19 cellular contexts compared by ENCODE assay signal in genomic region chr5:126614189-126614588, GRCh38. TPM values are rescaled to one million over a fixed set of nuclear protein-coding genes. Genes with fewer than 3 reads are reported as not detected.
DNase-seq lines count a peak whose midpoint lies in the region; ATAC-seq and TF ChIP-seq lines count a peak whose summit lies in the region.
"Had no signal": no experiment of that assay in that cellular context is flagged by ENCODE, and none has a peak within 500 bp of the region (broad histone marks: within the 10 kb centered on the region; RNA-seq: fewer than 3 reads in every experiment).

No MANE protein-coding gene starts in this region.

- no peak for DNase-seq in activated T-cell treated with anti-CD3 and anti-CD28 coated beads, Interleukin-2, amount 50 U/mL, for 72 hours
- DNase-seq in activated T-cell treated with anti-CD3 and anti-CD28 coated beads for 4 hours (no peak), HFFc6 (no peak), OCI-LY7 (ENCODE audit: low spot score) (peak; percentile 43)
- DNase-seq in stimulated activated naive CD8-positive, alpha-beta T cell treated with anti-CD3 and anti-CD28 coated beads, Interleukin-15, amount 100 ng/mL, for 72 hours, result no peak
- DNase-seq: DMS53; Karpas-422; NCI-H1048; NCI-H146; NCI-H2081 treated with DMSO at 0.1 percent for 48 hours; NCI-H2227 treated with DMSO at 0.1 percent for 48 hours; NCI-H526 treated with DMSO at 0.1 percent for 48 hours; NK-92 treated with Interleukin-12 subunit alpha and Interleukin-12 subunit beta, amount 100 ng/mL, for 24 hours; SK-N-SH had no signal

- POLR2A ChIA-PET in OCI-LY7 (lab: Charles Lee), result interaction anchor here (1.2 to 4.4 kb wide), 4 partner anchors 9 to 164 kb away, joined by 4 to 41 read pairs (median 8); partner anchors contain the start of gene LMNB1

- H3K4me3 ChIP-seq in OCI-LY7 (ENCODE audit: low read depth, low read length, poor library complexity, severe bottlenecking), result peak overlapping the region; percentile 54
- H3K4me3 ChIP-seq: A549 had no signal

- no peaks in the 10 kb centered on the region for H4K20me1 ChIP-seq in OCI-LY7 (ENCODE audit: insufficient read depth, low read length)

- H3K27me3 Mint-ChIP-seq in activated T-cell treated with anti-CD3 and anti-CD28 coated beads, Interleukin-2, amount 50 U/mL, for 72 hours (ENCODE audit: low read depth), result no peaks in the 10 kb centered on the region
- H3K27me3 Mint-ChIP-seq in HFFc6 (ENCODE audit: insufficient read depth), result no peaks in the 10 kb centered on the region
- no peaks in the 10 kb centered on the region for H3K27me3 Mint-ChIP-seq in stimulated activated naive CD8-positive, alpha-beta T cell treated with anti-CD3 and anti-CD28 coated beads, Interleukin-15, amount 100 ng/mL, for 72 hours

- CTCF ChIA-PET in OCI-LY7 (lab: Charles Lee; ENCODE audit: unreplicated experiment), result no interaction called here

- peaks cover 78% of the 10 kb centered on the region for H3K4me1 ChIP-seq in OCI-LY7 (ENCODE audit: insufficient read depth, low read length, poor library complexity, severe bottlenecking)
- H3K4me1 ChIP-seq: A549 had no signal

- peak overlapping the region; percentile 74 for H3K4me2 ChIP-seq in OCI-LY7 (ENCODE audit: low read length)
- H3K4me2 ChIP-seq: A549, SK-N-SH had no signal

- no peaks in the 10 kb centered on the region for H3K9me3 ChIP-seq in OCI-LY7 (ENCODE audit: low read length)
- H3K9me3 ChIP-seq: A549, SK-N-SH had no signal

- H3K36me3 Mint-ChIP-seq in activated T-cell treated with anti-CD3 and anti-CD28 coated beads, Interleukin-2, amount 50 U/mL, for 72 hours (ENCODE audit: insufficient read depth in 2 of 2), result peaks cover 3 to 21% of the 10 kb centered on the region in 2 donors
- peaks cover 24% of the 10 kb centered on the region for H3K36me3 Mint-ChIP-seq in HFFc6 (ENCODE audit: low read depth)

- BruUV-seq in OCI-LY7 (replicated peaks; lab: Mats Ljungman, UMichigan), result no TSS peak

- no peak for ATAC-seq in activated T-cell treated with anti-CD3 and anti-CD28 coated beads, Interleukin-2, amount 50 U/mL, for 72 hours (replicated peaks in 1 of 2)
- no peak for ATAC-seq in stimulated activated naive CD8-positive, alpha-beta T cell treated with anti-CD3 and anti-CD28 coated beads, Interleukin-15, amount 100 ng/mL, for 72 hours
- ATAC-seq in GM18858 (IDR thresholded peaks at IDR 0.05; ENCODE audit: unreplicated experiment) (no peak), HG02623 (IDR thresholded peaks at IDR 0.05; ENCODE audit: unreplicated experiment) (no peak)
- ATAC-seq: A549, HepG2 had no signal

- peak overlapping the region; percentile 97 for H3K27ac ChIP-seq in OCI-LY7 (ENCODE audit: low read depth, low read length, poor library complexity, severe bottlenecking)
- H3K27ac ChIP-seq: A549, C4-2B had no signal

- H3K9me2 ChIP-seq in OCI-LY7 (ENCODE audit: insufficient read depth, low read length), result no peaks in the 10 kb centered on the region
- H3K9me2 ChIP-seq: SK-N-SH had no signal

- peaks cover 93% of the 10 kb centered on the region for H3K79me2 ChIP-seq in OCI-LY7 (ENCODE audit: insufficient read depth, low read depth, low read length)

- intact Hi-C loops in OCI-LY7 (cut with micrococcal nuclease; ENCODE audit: unreplicated experiment), result loop anchor here (10.0 kb wide), 1 partner anchor 1699 kb away; no protein-coding TSS in a partner anchor

- no peak overlapping the region for H3K4me3 Mint-ChIP-seq in activated T-cell treated with anti-CD3 and anti-CD28 coated beads, Interleukin-2, amount 50 U/mL, for 72 hours
- no peak overlapping the region for H3K4me3 Mint-ChIP-seq in HFFc6
- no peak overlapping the region for H3K4me3 Mint-ChIP-seq in stimulated activated naive CD8-positive, alpha-beta T cell treated with anti-CD3 and anti-CD28 coated beads, Interleukin-15, amount 100 ng/mL, for 72 hours

- TF ChIP-seq CTCF in HFFc6 (IDR thresholded peaks at IDR 0.05) (no peak), OCI-LY7 (conservative IDR thresholded peaks at IDR 0.05; ENCODE audit: low read length) (no peak)

- H3K27ac Mint-ChIP-seq in activated T-cell treated with anti-CD3 and anti-CD28 coated beads, Interleukin-2, amount 50 U/mL, for 72 hours, result peak overlapping the region; percentile 85
- 0 out of 2 replicates have a peak overlapping the region, but pooled peaks have one; percentile 36 for H3K27ac Mint-ChIP-seq in HFFc6
- peak overlapping the region; percentile 40 to 44 for H3K27ac Mint-ChIP-seq in stimulated activated naive CD8-positive, alpha-beta T cell treated with anti-CD3 and anti-CD28 coated beads, Interleukin-15, amount 100 ng/mL, for 72 hours

- no peak overlapping the region for H2AFZ ChIP-seq in OCI-LY7 (ENCODE audit: low read length)

- peaks cover 49% of the 10 kb centered on the region for H3K4me1 Mint-ChIP-seq in activated T-cell treated with anti-CD3 and anti-CD28 coated beads, Interleukin-2, amount 50 U/mL, for 72 hours (ENCODE audit: low read depth)
- H3K4me1 Mint-ChIP-seq in HFFc6 (ENCODE audit: low read depth), result peaks cover 6% of the 10 kb centered on the region; the same call in 1 of the 2 replicates
- H3K4me1 Mint-ChIP-seq in stimulated activated naive CD8-positive, alpha-beta T cell treated with anti-CD3 and anti-CD28 coated beads, Interleukin-15, amount 100 ng/mL, for 72 hours, result peaks cover 42% of the 10 kb centered on the region

- H3K36me3 ChIP-seq in OCI-LY7 (ENCODE audit: insufficient read depth, low read length), result peaks cover 90% of the 10 kb centered on the region

- no peaks in the 10 kb centered on the region for H3K9me3 Mint-ChIP-seq in activated T-cell treated with anti-CD3 and anti-CD28 coated beads, Interleukin-2, amount 50 U/mL, for 72 hours
- no peaks in the 10 kb centered on the region for H3K9me3 Mint-ChIP-seq in HFFc6
- no peaks in the 10 kb centered on the region for H3K9me3 Mint-ChIP-seq in stimulated activated naive CD8-positive, alpha-beta T cell treated with anti-CD3 and anti-CD28 coated beads, Interleukin-15, amount 100 ng/mL, for 72 hours

RNA-seq across cellular contexts. Expression of gene PHAX, which starts 13.4 kb away (rescaled TPM):
- total RNA-seq in activated T-cell treated with anti-CD3 and anti-CD28 coated beads, Interleukin-2, amount 50 U/mL, for 72 hours, result 10 to 100 TPM; 30.6 to 40.0 TPM
- total RNA-seq in HFFc6 (2021; fragmentation: NEBNext Ultra II Directional; extraction: Animal tissue kit (Norgen Biotek cat#: 25700)), result 10 to 100 TPM; 48.2 to 70.8 (median 67.0) TPM
- 73.8 and 89.7 TPM in 2 replicates for total RNA-seq in OCI-LY7 (2014; rRNA removed; shearing (Covaris generic))
- total RNA-seq in OCI-LY7 (2022), result 113 and 128 TPM in 2 replicates

RNA-seq across cellular contexts. Expression of gene ALDH7A1, which starts 19.2 kb away (rescaled TPM):
- 1 to 10 TPM; 4.8 to 5.8 TPM for total RNA-seq in activated T-cell treated with anti-CD3 and anti-CD28 coated beads, Interleukin-2, amount 50 U/mL, for 72 hours
- total RNA-seq in HFFc6 (2021; fragmentation: NEBNext Ultra II Directional; extraction: Animal tissue kit (Norgen Biotek cat#: 25700)), result 10 to 100 TPM; 81.1 to 99.9 (median 90.6) TPM
- not detected in 2 replicates for total RNA-seq in OCI-LY7 (2014; rRNA removed; shearing (Covaris generic))
- total RNA-seq in OCI-LY7 (2022), result not detected in 2 replicates

Comparison
In these comparisons a context has a peak if more than half of its experiments do, and no peak if none do; other contexts are left out.
1. RNA of gene ALDH7A1, which starts 19.2 kb away (total RNA-seq): 81.1 to 99.9 TPM in HFFc6; 4.8 to 5.8 TPM in activated T-cell treated with anti-CD3 and anti-CD28 coated beads, Interleukin-2, amount 50 U/mL, for 72 hours and not detected in OCI-LY7; every median in the first group is over 10 times any median in the second.
2. Peak in every context shown above with its lines, with median percentiles within 50 percentile points of each other: H3K27ac Mint-ChIP-seq.